ENCODE assay signal across 21 cellular contexts in the genomic region with DNA sequence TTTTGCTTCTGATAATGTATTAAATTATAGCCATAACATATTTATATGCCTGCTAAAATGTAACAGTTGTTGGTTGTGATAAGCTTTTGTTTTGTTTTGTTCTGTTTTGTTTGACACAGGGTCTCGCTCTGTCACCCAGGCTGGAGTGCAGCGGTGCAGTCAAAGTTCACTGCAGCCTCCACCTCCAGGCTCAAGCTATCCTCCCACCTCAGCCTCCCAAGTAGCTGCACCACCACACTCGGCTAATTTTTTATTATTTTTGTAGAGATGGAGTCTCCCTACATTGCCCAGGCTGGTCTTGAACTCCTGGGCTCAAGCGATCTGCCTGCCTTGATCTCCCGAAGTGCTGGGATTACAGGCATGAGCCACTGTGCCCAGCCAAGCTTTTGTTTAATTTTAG.
DNase-seq lines count a peak whose midpoint lies in the region; ATAC-seq, FAIRE-seq and TF ChIP-seq lines count a peak whose summit lies in the region.
"Had no signal": no experiment of that assay in that cellular context is flagged by ENCODE, and none has a peak within 500 bp of the region (broad histone marks: within the 10 kb centered on the region; RNA-seq: fewer than 3 reads in every experiment).

No MANE protein-coding gene starts in this region.

- no peaks in the 10 kb centered on the region for H3K9me2 ChIP-seq in OCI-LY1 (ENCODE audit: low read depth, low read length)

- in situ Hi-C loops in gastrocnemius medialis (cut with MboI; ENCODE audit: low sequenced_read_pairs in 4 of 4): no loop called here

- no peaks in the 10 kb centered on the region for H3K27me3 Mint-ChIP-seq in stimulated activated naive CD8-positive, alpha-beta T cell treated with anti-CD3 and anti-CD28 coated beads, Interleukin-15, Interleukin-2, amounts not matched to agents 100 ng/mL and 50 ng/mL, for 24 hours
- H3K27me3 Mint-ChIP-seq: IgD-negative memory B cell had no signal

- H3K9me3 Mint-ChIP-seq in stimulated activated naive CD8-positive, alpha-beta T cell treated with anti-CD3 and anti-CD28 coated beads, Interleukin-15, Interleukin-2, amounts not matched to agents 100 ng/mL and 50 ng/mL, for 24 hours: no peaks in the 10 kb centered on the region
- H3K9me3 Mint-ChIP-seq: CD8-positive, alpha-beta T cell; HFFc6; IgD-negative memory B cell had no signal

- H3K79me2 ChIP-seq in OCI-LY1 (ENCODE audit: insufficient read depth, low read length): peaks cover 68% of the 10 kb centered on the region

- FAIRE-seq in frontal cortex (lab: Jason Lieb, UNC): no peak
- FAIRE-seq: A204.1, HTR-8/SVneo had no signal

- H2AFZ ChIP-seq in OCI-LY1 (ENCODE audit: low read length): no peak overlapping the region

- DNase-seq in stimulated activated naive CD8-positive, alpha-beta T cell treated with anti-CD3 and anti-CD28 coated beads, Interleukin-15, Interleukin-2, amounts not matched to agents 100 U/mL and 50 U/mL, for 24 hours: no peak
- DNase-seq in gastrocnemius medialis (no peak), frontal cortex (ENCODE audit: low spot score in 2 of 2) (no peak), UCSD-AML1 (lab: John Stamatoyannopoulos, UW; ENCODE audit: unreplicated experiment) (no peak)
- DNase-seq in activated CD8-positive, alpha-beta memory T cell treated with anti-CD3 and anti-CD28 coated beads for 24 hours: no peak
- DNase-seq: ACHN; BE2C; C1 segment of cervical spinal cord; Calu3; CD8-positive, alpha-beta T cell; DMS79 treated with DMSO at 0.1 percent for 48 hours; GF-D8; GOT3; H7; HFFc6 had no signal

- H3K27me3 ChIP-seq in OCI-LY1 (ENCODE audit: insufficient read depth, low read length): no peaks in the 10 kb centered on the region
- H3K27me3 ChIP-seq in gastrocnemius medialis: no peaks in the 10 kb centered on the region
- H3K27me3 ChIP-seq: BE2C had no signal

- peaks cover 19% of the 10 kb centered on the region for H3K36me3 Mint-ChIP-seq in stimulated activated naive CD8-positive, alpha-beta T cell treated with anti-CD3 and anti-CD28 coated beads, Interleukin-15, Interleukin-2, amounts not matched to agents 100 ng/mL and 50 ng/mL, for 24 hours (ENCODE audit: low read depth)

- no peaks in the 10 kb centered on the region for H3K9me3 ChIP-seq in OCI-LY1 (ENCODE audit: low read length)
- H3K9me3 ChIP-seq in gastrocnemius medialis: no peaks in the 10 kb centered on the region
- H3K9me3 ChIP-seq: BE2C had no signal

- no peak overlapping the region for H3K4me3 Mint-ChIP-seq in stimulated activated naive CD8-positive, alpha-beta T cell treated with anti-CD3 and anti-CD28 coated beads, Interleukin-15, Interleukin-2, amounts not matched to agents 100 ng/mL and 50 ng/mL, for 24 hours
- H3K4me3 Mint-ChIP-seq: CD8-positive, alpha-beta T cell; HFFc6; IgD-negative memory B cell had no signal

- peak overlapping the region; percentile 38 for H3K27ac ChIP-seq in OCI-LY1 (ENCODE audit: low read depth, low read length, poor library complexity, severe bottlenecking)
- H3K27ac ChIP-seq in gastrocnemius medialis: peak overlapping the region in 3 of 4 donors; percentile 9 to 38 (median 36)

- H3K4me1 ChIP-seq in OCI-LY1 (ENCODE audit: insufficient read depth, low read length, severe bottlenecking): peaks cover 53% of the 10 kb centered on the region
- peaks cover 59 to 75% of the 10 kb centered on the region in 2 donors for H3K4me1 ChIP-seq in gastrocnemius medialis

- H3K4me3 ChIP-seq in OCI-LY1 (ENCODE audit: low read depth, low read length, poor library complexity, severe bottlenecking): no peak overlapping the region
- H3K4me3 ChIP-seq in gastrocnemius medialis: no peak overlapping the region

- TF ChIP-seq CTCF in OCI-LY1 (IDR thresholded peaks at IDR 0.05; ENCODE audit: low read length) (no peak), gastrocnemius medialis (IDR thresholded peaks at IDR 0.05 in 4 of 5, conservative IDR thresholded peaks at IDR 0.05 in 1 of 5) (no peak)

- peaks cover 59% of the 10 kb centered on the region for H3K4me1 Mint-ChIP-seq in stimulated activated naive CD8-positive, alpha-beta T cell treated with anti-CD3 and anti-CD28 coated beads, Interleukin-15, Interleukin-2, amounts not matched to agents 100 ng/mL and 50 ng/mL, for 24 hours (ENCODE audit: low read depth)

- peak overlapping the region; percentile 10 for H3K27ac Mint-ChIP-seq in stimulated activated naive CD8-positive, alpha-beta T cell treated with anti-CD3 and anti-CD28 coated beads, Interleukin-15, Interleukin-2, amounts not matched to agents 100 ng/mL and 50 ng/mL, for 24 hours
- H3K27ac Mint-ChIP-seq: CD8-positive, alpha-beta T cell; HFFc6 had no signal

- no peak for ATAC-seq in stimulated activated naive CD8-positive, alpha-beta T cell treated with anti-CD3 and anti-CD28 coated beads, Interleukin-15, Interleukin-2, amounts not matched to agents 100 U/mL and 50 U/mL, for 24 hours
- ATAC-seq in gastrocnemius medialis: no peak
- ATAC-seq: CD8-positive, alpha-beta T cell; HCT116 had no signal

- no peaks in the 10 kb centered on the region for H4K20me1 ChIP-seq in OCI-LY1 (ENCODE audit: insufficient read depth, low read length)

- H3K36me3 ChIP-seq in OCI-LY1 (ENCODE audit: insufficient read depth, low read length) (peaks cover 27% of the 10 kb centered on the region; the same call in 1 of the 2 replicates), gastrocnemius medialis (no peaks in the 10 kb centered on the region)
- H3K36me3 ChIP-seq: BE2C had no signal

- H3F3A ChIP-seq in OCI-LY1 (ENCODE audit: insufficient read depth, low read length): no peaks in the 10 kb centered on the region

- no peak overlapping the region for H3K4me2 ChIP-seq in OCI-LY1 (ENCODE audit: low read length)

- H3K9ac ChIP-seq in OCI-LY1 (ENCODE audit: low read length): no peak overlapping the region

- no peak for TF ChIP-seq POLR2A in gastrocnemius medialis (IDR thresholded peaks at IDR 0.05)

- intact Hi-C loops in gastrocnemius medialis (cut with DNase I; ENCODE audit: low total_unique reads): loop anchor here (5.0 kb wide), 1 partner anchor 43 kb away; no protein-coding TSS in a partner anchor
